Comparison of ENCODE assay signal across 8 cellular contexts in genomic region chr14:97077253-97077653, GRCh38.
DNase-seq lines count a peak whose midpoint lies in the region; ATAC-seq and TF ChIP-seq lines count a peak whose summit lies in the region.

No MANE protein-coding gene starts in this region.

- H3K36me3 ChIP-seq in cardiac muscle cell: no peaks in the 10 kb centered on the region

- ATAC-seq in HG03097 (IDR thresholded peaks at IDR 0.05; ENCODE audit: low FRiP score, unreplicated experiment) (peak; percentile 74), HG02763 (IDR thresholded peaks at IDR 0.05; ENCODE audit: unreplicated experiment) (no peak)

- no peak for TF ChIP-seq CTCF in cardiac muscle cell (IDR thresholded peaks at IDR 0.05; ENCODE audit: low read depth, low read length)

- no peak overlapping the region for H3K27ac ChIP-seq in cardiac muscle cell

- DNase-seq in SIG-M5 treated with dmso at 0.1 percent for 504 hours (lab: John Stamatoyannopoulos, UW; ENCODE audit: unreplicated experiment) (peak; percentile 40), SIG-M5 (lab: John Stamatoyannopoulos, UW) (no peak), SKM-1 (lab: John Stamatoyannopoulos, UW; ENCODE audit: unreplicated experiment) (peak; percentile 38), cardiac muscle cell (ENCODE audit: low read depth in 1 of 2, low spot score in 1 of 2) (peak; percentile 5 to 13), superior temporal gyrus (ENCODE audit: extremely low spot score) (peak; percentile 33)
- no peak for DNase-seq in stimulated activated naive CD4-positive, alpha-beta T cell treated with Interleukin-2 at 50 U/mL for 16 hours (lab: John Stamatoyannopoulos, UW)

- no peaks in the 10 kb centered on the region for H3K4me1 ChIP-seq in cardiac muscle cell (ENCODE audit: low read depth)

- H3K9me3 ChIP-seq in cardiac muscle cell (ENCODE audit: low read depth): no peaks in the 10 kb centered on the region

- H3K27me3 ChIP-seq in cardiac muscle cell: no peaks in the 10 kb centered on the region

- no peak overlapping the region for H3K4me3 ChIP-seq in cardiac muscle cell

Comparison
In these comparisons a context has a peak if more than half of its experiments do, and no peak if none do; other contexts are left out.
1. DNase-seq: peak in SIG-M5 treated with dmso at 0.1 percent for 504 hours (single experiment), SKM-1 (single experiment), cardiac muscle cell (2 of 2) and superior temporal gyrus (single experiment); none in SIG-M5 (single experiment) and stimulated activated naive CD4-positive, alpha-beta T cell treated with Interleukin-2 at 50 U/mL for 16 hours (single experiment).